Comparison of ENCODE assay signal across 8 cellular contexts in the genomic region with DNA sequence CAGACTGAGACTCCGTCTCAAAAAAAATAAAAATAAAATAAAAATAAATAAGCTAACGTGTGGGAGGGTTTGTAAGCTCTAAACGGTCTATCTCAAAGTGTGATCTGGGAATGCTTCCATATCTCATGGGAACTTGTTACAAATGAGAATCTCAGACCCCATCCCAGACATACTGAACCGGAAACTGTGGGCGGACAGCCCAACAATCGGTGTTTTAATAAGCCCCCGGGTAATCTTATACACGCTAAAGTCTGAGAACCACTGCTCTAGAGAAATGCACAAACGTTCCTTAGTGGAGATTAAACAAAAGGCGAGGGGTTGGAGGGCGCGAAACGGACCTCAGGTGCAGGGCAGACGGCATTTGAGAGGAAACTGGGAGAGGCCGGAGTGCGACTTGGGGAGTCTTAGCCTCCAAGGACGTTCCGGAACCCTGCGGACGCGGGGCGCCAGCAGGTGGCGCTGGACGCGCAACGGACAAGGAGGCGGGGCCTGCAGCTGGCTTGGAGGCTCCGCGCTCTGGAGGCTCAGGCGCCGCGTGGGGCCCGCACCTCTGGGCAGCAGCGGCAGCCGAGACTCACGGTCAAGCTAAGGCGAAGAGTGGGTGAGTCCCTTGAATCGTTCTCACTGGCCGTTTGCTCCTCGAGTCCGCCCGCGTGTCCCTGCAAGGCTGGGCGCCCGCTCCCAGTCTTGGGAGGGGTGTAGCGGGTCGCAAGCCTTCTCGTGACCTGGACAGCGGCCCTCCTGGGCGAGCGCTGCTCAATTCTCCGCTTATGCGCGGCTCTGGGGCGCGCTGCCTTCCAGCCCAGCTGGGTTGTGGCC. TPM values are rescaled to one million over a fixed set of nuclear protein-coding genes. Genes with fewer than 3 reads are reported as not detected.
DNase-seq lines count a peak whose midpoint lies in the region; TF ChIP-seq lines count a peak whose summit lies in the region.
"Not testable (repeated sequence)": the region's sequence is repeated elsewhere in the genome, so short reads cannot be mapped to it uniquely, and the experiment has no call there.

TSS of gene STEAP1 (plus strand) at position 527 of the 819 bp plus-strand sequence. CDS start 5,320 bp downstream, outside the sequence.

- peak within 1 kb of the TSS; percentile 93 for H2AFZ ChIP-seq in mesenchymal stem cell (ENCODE audit: low read depth, low read length)

- not testable (repeated sequence) for H3K36me3 ChIP-seq in endodermal cell (ENCODE audit: control insufficient read depth, insufficient read depth, low read length); mesenchymal stem cell (ENCODE audit: control insufficient read depth in 1 of 2, insufficient read depth in 2 of 2, low read depth in 1 of 2, low read length in 2 of 2)

- not testable (repeated sequence) for H3K36me3 Mint-ChIP-seq in endodermal cell (ENCODE audit: low read depth)

- H3K4me3 ChIP-seq in HL-60 (replicated peaks; ENCODE audit: insufficient read depth, low read length) (peak within 1 kb of the TSS; percentile 36), endodermal cell (ENCODE audit: low read length) (peak within 1 kb of the TSS; percentile 73), mesenchymal stem cell (ENCODE audit: insufficient read depth in 1 of 2, low read depth in 1 of 2, low read length in 2 of 2) (peak within 1 kb of the TSS; percentile 44 to 88)

- not testable (repeated sequence) for H2AK5ac ChIP-seq in mesenchymal stem cell (ENCODE audit: low read length, severe bottlenecking)

- H3K4me1 ChIP-seq in endodermal cell (ENCODE audit: control insufficient read depth, insufficient read depth, low read length); mesenchymal stem cell (ENCODE audit: control insufficient read depth, insufficient read depth, low read depth, low read length): not testable (repeated sequence)

- H3K27ac ChIP-seq in HL-60 (replicated peaks); endodermal cell (ENCODE audit: low read depth, low read length); mesenchymal stem cell (ENCODE audit: low read length, poor library complexity, severe bottlenecking): not testable (repeated sequence)

- peak within 1 kb of the TSS; percentile 89 for H3K4me2 ChIP-seq in mesenchymal stem cell (ENCODE audit: low read length, poor library complexity, severe bottlenecking)

- not testable (repeated sequence) for H2BK15ac ChIP-seq in mesenchymal stem cell (ENCODE audit: low read depth, poor library complexity, severe bottlenecking)

- peak within 1 kb of the TSS; percentile 54 for H3K4me3 Mint-ChIP-seq in endodermal cell

- H3K14ac ChIP-seq in mesenchymal stem cell (ENCODE audit: low read length in 2 of 2): not testable (repeated sequence)

- H3K9me3 Mint-ChIP-seq in endodermal cell: not testable (repeated sequence)

- H2BK120ac ChIP-seq in mesenchymal stem cell (ENCODE audit: low read depth, low read length): not testable (repeated sequence)

- not testable (repeated sequence) for H2BK5ac ChIP-seq in mesenchymal stem cell (ENCODE audit: low read depth, low read length, poor library complexity, severe bottlenecking)

- H4K8ac ChIP-seq in mesenchymal stem cell (ENCODE audit: low read length): not testable (repeated sequence)

- not testable (repeated sequence) for H3K9ac ChIP-seq in endodermal cell (ENCODE audit: extremely low read depth, low read length, poor library complexity, severe bottlenecking)
- peak within 1 kb of the TSS; percentile 94 for H3K9ac ChIP-seq in mesenchymal stem cell (ENCODE audit: low read length)

- not testable (repeated sequence) for H3K27me3 ChIP-seq in HL-60 (ENCODE audit: insufficient read depth, poor library complexity, severe bottlenecking); mesenchymal stem cell (ENCODE audit: control insufficient read depth in 1 of 2, insufficient read depth in 1 of 2, low read length in 2 of 2)
- peaks cover 11% of the 10 kb centered on the region for H3K27me3 ChIP-seq in endodermal cell (ENCODE audit: control insufficient read depth, insufficient read depth, low read length, poor library complexity, severe bottlenecking)

- H3K4ac ChIP-seq in mesenchymal stem cell (ENCODE audit: low read depth in 1 of 2, low read length in 2 of 2): not testable (repeated sequence)

- peak within 1 kb of the TSS in 1 of 2 experiments; percentile 2 for H3K18ac ChIP-seq in mesenchymal stem cell (ENCODE audit: low read depth in 1 of 2, low read length in 2 of 2)

- H2BK12ac ChIP-seq in mesenchymal stem cell (ENCODE audit: low read length in 2 of 2): not testable (repeated sequence)

- H3K27ac Mint-ChIP-seq in endodermal cell: not testable (repeated sequence)

- H4K91ac ChIP-seq in mesenchymal stem cell (ENCODE audit: low read length): not testable (repeated sequence)

- not testable (repeated sequence) for H3K4me1 Mint-ChIP-seq in endodermal cell

- DNase-seq in COLO829 (ENCODE audit: low spot score): peak; percentile 67
- DNase-seq in GM20000 (ENCODE audit: low spot score): peak; percentile 76
- DNase-seq in HL-60 (ENCODE audit: low read depth in 1 of 2, low spot score in 1 of 2): peak; percentile 53 to 78
- DNase-seq in NOMO-1 treated with DMSO at 0.1 percent for 48 hours (lab: John Stamatoyannopoulos, UW; ENCODE audit: unreplicated experiment): peak; percentile 88
- DNase-seq in activated CD8-positive, alpha-beta memory T cell treated with anti-CD3 and anti-CD28 coated beads, Interleukin-2, amount 50 U/mL, for 1 hour (ENCODE audit: extremely low read depth): peak; percentile 37
- peak; percentile 98 for DNase-seq in endodermal cell
- DNase-seq in mesenchymal stem cell: peak; percentile 79
- DNase-seq in stimulated activated CD4-positive, alpha-beta T cell treated with anti-CD3 and anti-CD28 coated beads, TNF-alpha, amount 100 ng/mL, for 4 hours (ENCODE audit: low read depth in 3 of 3): peak; percentile 71 to 82 (median 74)

- H3K9me3 ChIP-seq in endodermal cell (ENCODE audit: control insufficient read depth, low read length); mesenchymal stem cell (ENCODE audit: control insufficient read depth, low read length): not testable (repeated sequence)

- not testable (repeated sequence) for H3K79me1 ChIP-seq in mesenchymal stem cell (replicated peaks; ENCODE audit: low read length, poor library complexity, severe bottlenecking)

- TF ChIP-seq CTCF in GM20000 (IDR thresholded peaks at IDR 0.05; ENCODE audit: extremely low read depth, missing control alignments) (peak; percentile 80), HL-60 (IDR thresholded peaks at IDR 0.05; ENCODE audit: insufficient read depth, low read length) (peak; percentile 62), endodermal cell (conservative IDR thresholded peaks at IDR 0.05) (peak; percentile 94)

- H3K27me3 Mint-ChIP-seq in endodermal cell (ENCODE audit: insufficient read depth): peaks cover 32% of the 10 kb centered on the region

- not testable (repeated sequence) for H3K23ac ChIP-seq in mesenchymal stem cell (ENCODE audit: low read length in 2 of 2)

- 15 to 79% methylated on average over 6 to 55 of the region's 56 CpGs for WGBS in endodermal cell (ENCODE audit: insufficient coverage in 1 of 2, insufficient read length in 1 of 2), 2 experiments
- WGBS in mesenchymal stem cell: 8% methylated on average over 54 of the region's 56 CpGs

RNA-seq across cellular contexts. Expression of gene STEAP1, which starts in this region (rescaled TPM):
- total RNA-seq in endodermal cell: 1 to 10 TPM in 1 of 2 donors, under 1 TPM in 1; 0.66 to 3.8 TPM
- 3.7 TPM for polyA plus RNA-seq in endodermal cell (2013, experiment 1 of 2)
- 2.5 TPM for polyA plus RNA-seq in endodermal cell (2013, experiment 2 of 2)
- polyA plus RNA-seq in mesenchymal stem cell (2013, experiment 1 of 2): not detected
- 0.12 TPM for polyA plus RNA-seq in mesenchymal stem cell (2013, experiment 2 of 2)

Comparison
In these comparisons a context has a peak if more than half of its experiments do, and no peak if none do; other contexts are left out.
1. DNase-seq: peak in every context shown above with its lines; median percentile 98 in endodermal cell; 88 in NOMO-1 treated with DMSO at 0.1 percent for 48 hours; 79 in mesenchymal stem cell; 76 in GM20000; 74 in stimulated activated CD4-positive, alpha-beta T cell treated with anti-CD3 and anti-CD28 coated beads, TNF-alpha, amount 100 ng/mL, for 4 hours; 67 in COLO829; 66 in HL-60; 37 in activated CD8-positive, alpha-beta memory T cell treated with anti-CD3 and anti-CD28 coated beads, Interleukin-2, amount 50 U/mL, for 1 hour.